8 cellular contexts compared by ENCODE assay signal in the genomic region with DNA sequence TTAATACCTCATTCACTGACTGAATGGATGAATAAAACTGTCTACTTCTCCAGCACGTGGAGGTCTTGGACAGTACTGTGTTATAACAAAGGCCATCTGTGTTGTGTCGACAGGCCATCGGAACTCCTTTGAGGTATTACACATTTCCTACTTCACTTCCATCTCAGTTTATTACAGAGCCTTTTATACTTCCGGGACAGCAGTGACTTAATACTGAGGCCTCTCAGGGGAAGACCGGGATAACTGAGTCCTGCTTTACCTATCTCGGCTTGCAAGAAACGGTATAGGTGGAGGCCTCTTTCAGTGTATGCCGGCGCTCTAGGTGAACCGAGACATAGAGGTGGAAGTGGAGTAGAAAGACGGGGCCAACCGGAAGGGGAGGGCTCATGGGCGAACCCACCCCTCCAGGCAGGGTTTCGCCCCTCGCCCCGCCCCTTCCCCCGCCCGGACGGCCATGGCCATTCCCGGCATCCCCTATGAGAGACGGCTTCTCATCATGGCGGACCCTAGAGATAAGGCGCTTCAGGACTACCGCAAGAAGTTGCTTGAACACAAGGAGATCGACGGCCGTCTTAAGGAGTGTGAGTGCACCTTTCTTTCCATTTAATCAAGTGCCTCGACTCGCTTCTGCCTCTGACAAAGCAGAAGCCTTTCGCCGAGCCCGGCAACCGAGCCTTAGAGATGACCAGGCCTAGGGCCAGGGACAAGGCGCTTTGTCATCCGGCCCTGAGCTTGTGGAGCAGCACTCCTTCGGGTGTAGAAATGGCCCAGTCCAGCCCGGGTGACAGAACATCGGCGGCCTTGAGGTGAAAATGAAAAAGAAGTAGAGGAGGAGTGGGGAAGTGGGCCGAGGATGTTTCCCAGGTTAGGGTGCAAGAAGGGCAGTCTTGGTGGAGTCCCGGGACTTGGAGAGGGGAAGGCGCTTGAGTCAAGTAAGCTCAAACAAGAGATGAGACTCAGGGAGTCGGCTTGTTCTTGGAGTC. TPM values are rescaled to one million over a fixed set of nuclear protein-coding genes. Genes with fewer than 3 reads are reported as not detected.
DNase-seq lines count a peak whose midpoint lies in the region; ATAC-seq and TF ChIP-seq lines count a peak whose summit lies in the region.

Gene PSMC6, plus strand, starts transcription at position 477 of the 983 bp plus-strand sequence. Its CDS starts 20 bp downstream, at position 497.

- H3K36me3 ChIP-seq in psoas muscle (ENCODE audit: insufficient read depth in 1 of 2, low read depth in 1 of 2), result peaks cover 0 to 41% of the 10 kb centered on the region in 2 donors
- peaks cover 2% of the 10 kb centered on the region for H3K36me3 ChIP-seq in urinary bladder (ENCODE audit: insufficient read depth)

- intact Hi-C loops in T-helper 1 cell treated with Interleukin-12 subunit alpha and Interleukin-12 subunit beta and Interleukin-4 antibody, amounts not matched to agents 30 ng/mL and 1 ng/mL, for 36 hours (cut with micrococcal nuclease), result loop anchor here (1.0 to 5.0 kb wide), 10 partner anchors 13 to 1055 kb away; partner anchors contain the start of genes DDHD1, FRMD6, GNPNAT1 and GPR137C
- intact Hi-C loops in left cardiac atrium (cut with DNase I) (no loop called here), psoas muscle (cut with DNase I) (no loop called here)

- DNase-seq in NCI-H1694 (lab: John Stamatoyannopoulos, UW), result peak; percentile 91
- peak; percentile 86 for DNase-seq in amniotic epithelial cell (ENCODE audit: low read depth)
- DNase-seq in left cardiac atrium, result peak; percentile 96
- DNase-seq in psoas muscle, result peak; percentile 95 to 97

- H3K27me3 ChIP-seq in psoas muscle (ENCODE audit: insufficient read depth in 3 of 3, low read length in 2 of 3), result no peaks in the 10 kb centered on the region

- H3K4me1 ChIP-seq in psoas muscle (peaks cover 24% of the 10 kb centered on the region), urinary bladder (ENCODE audit: insufficient read depth) (no peaks in the 10 kb centered on the region)

- H3K27ac ChIP-seq in psoas muscle (peak within 1 kb of the TSS; percentile 92), urinary bladder (ENCODE audit: low read depth) (peak within 1 kb of the TSS; percentile 87)

- H3K4me3 ChIP-seq in psoas muscle (peak within 1 kb of the TSS; percentile 83), urinary bladder (ENCODE audit: low read depth, low read length) (peak within 1 kb of the TSS; percentile 56)

- no peaks in the 10 kb centered on the region for H3K9me3 ChIP-seq in psoas muscle

- no peak for TF ChIP-seq CTCF in psoas muscle (IDR thresholded peaks at IDR 0.05)

- ATAC-seq in GM18498 (IDR thresholded peaks at IDR 0.05; ENCODE audit: unreplicated experiment), result peak; percentile 99
- ATAC-seq in HG02885 (IDR thresholded peaks at IDR 0.05; ENCODE audit: poor library complexity, unreplicated experiment), result peak; percentile 97
- peak; percentile 100 for ATAC-seq in left cardiac atrium
- peak; percentile 99 to 100 (median 100) for ATAC-seq in psoas muscle

- 0 to 1% (median 0%) methylated on average over 42 to 43 of the region's 43 CpGs for WGBS in psoas muscle, 3 donors
- under 1% methylated on average over 43 of the region's 43 CpGs for WGBS in urinary bladder

RNA-seq across cellular contexts. Expression of gene PSMC6, which starts in this region (rescaled TPM):
- total RNA-seq in T-helper 1 cell treated with Interleukin-12 subunit alpha and Interleukin-12 subunit beta and Interleukin-4 antibody, amounts not matched to agents 30 ng/mL and 1 ng/mL, for 36 hours, result 96.6 and 99.0 TPM in 2 replicates
- 10 to 100 TPM; 64.1 to 75.0 TPM for total RNA-seq in left cardiac atrium
- total RNA-seq in psoas muscle, result 100 to 1,000 TPM in 3 of 4 donors, 10 to 100 TPM in 1; 80.6 to 178 (median 116) TPM
- 100 to 1,000 TPM; 144 to 292 (median 171) TPM for polyA plus RNA-seq in psoas muscle
- total RNA-seq in urinary bladder, result 163 TPM
- 69.6 TPM for polyA plus RNA-seq in urinary bladder

Comparison
In these comparisons a context has a peak if more than half of its experiments do, and no peak if none do; other contexts are left out.
1. Peak in every context shown above with its lines: DNase-seq, ATAC-seq, H3K4me3 ChIP-seq and H3K27ac ChIP-seq.